ENCODE assay signal across 10 cellular contexts in the genomic region with DNA sequence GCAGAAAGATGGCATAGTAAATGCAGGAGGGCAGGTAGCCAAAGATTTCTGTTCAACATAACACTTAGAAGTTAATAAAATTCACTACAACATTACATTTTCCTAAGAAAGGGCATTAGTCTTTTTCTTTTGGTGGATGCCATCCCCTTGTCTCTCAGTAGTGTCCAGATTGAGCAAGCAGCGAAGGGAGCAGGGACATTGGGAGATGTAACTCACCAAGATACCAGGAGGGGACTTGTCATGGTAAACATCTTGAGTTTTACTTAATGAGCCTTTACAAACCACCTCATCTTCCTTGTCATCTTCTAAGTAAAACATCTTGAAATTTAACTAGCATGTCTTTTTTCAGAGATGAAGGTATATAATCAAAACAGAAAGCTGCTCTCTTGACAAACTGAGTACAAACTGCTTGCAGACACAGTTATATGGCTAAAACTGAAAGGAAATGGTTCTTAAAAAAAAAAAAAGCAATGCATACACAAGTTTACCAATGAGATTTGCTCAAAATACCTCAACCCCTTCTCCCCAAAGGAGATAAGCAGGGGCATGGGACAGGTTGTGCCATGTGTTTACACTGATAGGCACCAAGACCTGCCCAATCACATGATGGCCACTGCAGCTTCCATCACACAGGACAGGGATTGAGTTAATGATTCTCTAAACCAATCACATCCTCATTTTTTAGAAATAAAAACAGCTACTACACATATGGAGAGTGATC. TPM values are rescaled to one million over a fixed set of nuclear protein-coding genes. Genes with fewer than 3 reads are reported as not detected.
DNase-seq lines count a peak whose midpoint lies in the region; ATAC-seq and TF ChIP-seq lines count a peak whose summit lies in the region.
"Had no signal": no experiment of that assay in that cellular context is flagged by ENCODE, and none has a peak within 500 bp of the region (broad histone marks: within the 10 kb centered on the region; RNA-seq: fewer than 3 reads in every experiment).

No MANE protein-coding gene starts in this region.

- H3K27ac ChIP-seq in DND-41 (ENCODE audit: low read length) = peak overlapping the region; percentile 60
- peak overlapping the region; percentile 96 for H3K27ac ChIP-seq in Panc1 (ENCODE audit: low read length)
- H3K27ac ChIP-seq in effector memory CD4-positive, alpha-beta T cell (ENCODE audit: insufficient read depth, low read length, poor library complexity, severe bottlenecking) = peak overlapping the region; percentile 74
- H3K27ac ChIP-seq in ovary = peak overlapping the region; percentile 16 to 74

- H3K36me3 ChIP-seq in DND-41 (ENCODE audit: insufficient read depth, low read length) (no peaks in the 10 kb centered on the region), Panc1 (ENCODE audit: control insufficient read depth, insufficient read depth, low read length) (no peaks in the 10 kb centered on the region), ovary (no peaks in the 10 kb centered on the region)
- no peaks in the 10 kb centered on the region for H3K36me3 ChIP-seq in effector memory CD4-positive, alpha-beta T cell (ENCODE audit: control insufficient read depth, insufficient read depth, low read length)

- ATAC-seq in DND-41 (ENCODE audit: insufficient read depth, low read depth) (peak; percentile 62), Panc1 (no peak), HG02798 (IDR thresholded peaks at IDR 0.05; ENCODE audit: poor library complexity, unreplicated experiment) (no peak), HG02938 (IDR thresholded peaks at IDR 0.05; ENCODE audit: unreplicated experiment) (no peak)

- intact Hi-C loops in Panc1 (cut with micrococcal nuclease; ENCODE audit: unreplicated experiment) (no loop called here), ovary (cut with DNase I) (loop anchor here in 1 of 4 donors (10.0 kb wide), 1 partner anchor 48 kb away; no protein-coding TSS in a partner anchor)

- no peak overlapping the region for H3K4me3 ChIP-seq in DND-41 (ENCODE audit: low read depth in 1 of 2, low read length in 2 of 2)
- H3K4me3 ChIP-seq in Panc1 (ENCODE audit: low read depth in 2 of 2, low read length in 2 of 2) = no peak overlapping the region
- peak overlapping the region; percentile 47 for H3K4me3 ChIP-seq in effector memory CD4-positive, alpha-beta T cell (ENCODE audit: insufficient read depth, low read depth, low read length, poor library complexity, severe bottlenecking)
- H3K4me3 ChIP-seq in ovary = no peak overlapping the region

- 76 to 88% (median 85%) methylated on average over 1 of the region's 1 CpG for WGBS in ovary, 3 donors

- BruUV-seq in Panc1 (replicated peaks; lab: Mats Ljungman, UMichigan) = no TSS peak

- no peaks in the 10 kb centered on the region for H3K27me3 ChIP-seq in DND-41 (ENCODE audit: insufficient read depth, low read length, poor library complexity)
- no peaks in the 10 kb centered on the region for H3K27me3 ChIP-seq in Panc1 (ENCODE audit: control insufficient read depth, insufficient read depth, low read length)
- no peaks in the 10 kb centered on the region for H3K27me3 ChIP-seq in effector memory CD4-positive, alpha-beta T cell (replicated peaks; ENCODE audit: control insufficient read depth, insufficient read depth, low read length, poor library complexity, severe bottlenecking)
- no peaks in the 10 kb centered on the region for H3K27me3 ChIP-seq in ovary

- H3K9me3 ChIP-seq in DND-41 (ENCODE audit: insufficient read depth, low read length, severe bottlenecking) (no peaks in the 10 kb centered on the region), Panc1 (ENCODE audit: control insufficient read depth, insufficient read depth, low read depth, low read length) (no peaks in the 10 kb centered on the region; the same call in 1 of the 2 replicates), ovary (no peaks in the 10 kb centered on the region)
- H3K9me3 ChIP-seq in effector memory CD4-positive, alpha-beta T cell (ENCODE audit: control insufficient read depth, low read length) = no peaks in the 10 kb centered on the region

- H2AFZ ChIP-seq in DND-41 (ENCODE audit: low read depth, low read length) = 0 out of 2 replicates have a peak overlapping the region, but pooled peaks have one; percentile 0

- no peak for TF ChIP-seq POLR2A in ovary (IDR thresholded peaks at IDR 0.05)

- peak overlapping the region; percentile 45 for H3K4me2 ChIP-seq in DND-41 (ENCODE audit: insufficient read depth, low read length)

- DNase-seq in DND-41 (peak; percentile 28), Panc1 (ENCODE audit: low read depth, low spot score) (no peak), ovary (no peak), NCI-H774 (lab: John Stamatoyannopoulos, UW) (no peak)
- no peak for DNase-seq in effector memory CD4-positive, alpha-beta T cell
- DNase-seq in activated CD8-positive, alpha-beta memory T cell treated with anti-CD3 and anti-CD28 coated beads, Interleukin-2, amount 50 U/mL, for 48 hours = no peak
- DNase-seq: activated CD4-positive, alpha-beta T cell treated with anti-CD3 and anti-CD28 coated beads, Interleukin-2, amount 50 U/mL, for 1 hour; NCI-H1436 had no signal

- in situ Hi-C loops in Panc1 (cut with HindIII; ENCODE audit: low pct_unique_long_range_greater_than_20kb, low sequenced_read_pairs) = no loop called here

- no peak for TF ChIP-seq EP300 in ovary (IDR thresholded peaks at IDR 0.05)

- POLR2A ChIA-PET in Panc1 (lab: Charles Lee) = interaction anchor here (0.8 to 1.0 kb wide), 2 partner anchors 24 to 26 kb away, joined by 3 read pairs; no protein-coding TSS in a partner anchor

- H3K4me1 ChIP-seq in DND-41 (ENCODE audit: insufficient read depth, low read length) = peaks cover 40% of the 10 kb centered on the region
- peaks cover 69% of the 10 kb centered on the region for H3K4me1 ChIP-seq in Panc1 (ENCODE audit: control insufficient read depth, insufficient read depth, low read length)
- H3K4me1 ChIP-seq in effector memory CD4-positive, alpha-beta T cell (ENCODE audit: control insufficient read depth, insufficient read depth, low read length, poor library complexity, severe bottlenecking) = peaks cover 39% of the 10 kb centered on the region
- peaks cover 23% of the 10 kb centered on the region for H3K4me1 ChIP-seq in ovary (ENCODE audit: insufficient read depth)

- H4K20me1 ChIP-seq in DND-41 (ENCODE audit: insufficient read depth, low read length) = peaks cover 5% of the 10 kb centered on the region; the same call in 1 of the 2 replicates

- CTCF ChIA-PET in Panc1 (lab: Charles Lee) = no interaction called here

- H3K9ac ChIP-seq in DND-41 (ENCODE audit: low read depth, low read length) = peak overlapping the region; percentile 13

- H3K79me2 ChIP-seq in DND-41 (ENCODE audit: insufficient read depth, low read length) = peaks cover 53% of the 10 kb centered on the region

- TF ChIP-seq CTCF in DND-41 (IDR thresholded peaks at IDR 0.05; ENCODE audit: borderline replicate concordance, extremely low read depth, low read length, poor library complexity, severe bottlenecking) (peak; percentile 9), Panc1 (IDR thresholded peaks at IDR 0.05) (no peak; the same call in 1 of the 2 replicates), ovary (IDR thresholded peaks at IDR 0.05) (no peak)

RNA-seq across cellular contexts. Expression of a gene that starts 30.3 kb away (rescaled TPM):
- total RNA-seq in Panc1 (2021; ENCODE audit: unreplicated experiment) (38.3 TPM), ovary (10 to 100 TPM; 21.3 to 30.4 (median 26.4) TPM)
- polyA plus RNA-seq in Panc1 (2012; ENCODE audit: insufficient read length) = 18.8 TPM
- 10 to 100 TPM; 13.4 to 44.7 TPM for polyA plus RNA-seq in ovary

Comparison
In these comparisons a context has a peak if more than half of its experiments do, and no peak if none do; other contexts are left out.
1. H3K27ac ChIP-seq: peak in every context shown above with its lines; median percentile 96 in Panc1; 74 in effector memory CD4-positive, alpha-beta T cell; 60 in DND-41; 45 in ovary.